ENCODE assay signal across 16 cellular contexts in genomic region chr1:4174291-4175200, GRCh38.
"Had no signal": no experiment of that assay in that cellular context is flagged by ENCODE, and none has a peak within 500 bp of the region (broad histone marks: within the 10 kb centered on the region; RNA-seq: fewer than 3 reads in every experiment).

No MANE protein-coding gene starts in this region.

- H3K4me3 Mint-ChIP-seq: activated naive CD8-positive, alpha-beta T cell; endodermal cell; immature natural killer cell; nephron progenitor cell had no signal

- H3K9me3 Mint-ChIP-seq: activated T-helper 2 cell treated with anti-CD3 and anti-CD28 coated beads, Interferon-gamma antibody, Interleukin-2, Interleukin-4, amounts not matched to agents 10 μg/mL and 5 μg/mL and 100 μg/mL, durations not matched to agents 14 hours and 24 hours and 36 hours; endodermal cell; immature natural killer cell; nephron progenitor cell had no signal

- H3K9me3 ChIP-seq: pancreas, stomach, vagina had no signal

- H3K4me1 ChIP-seq: pancreas, stomach, vagina had no signal

- H3K27me3 ChIP-seq: brain microvascular endothelial cell, pancreas, vagina had no signal

- H3K4me3 ChIP-seq: pancreas, stomach, vagina had no signal

- H3K4me1 Mint-ChIP-seq: immature natural killer cell had no signal

- ATAC-seq: pancreas had no signal

- H3K27ac ChIP-seq: brain microvascular endothelial cell, pancreas, stomach, vagina had no signal

- H3K27me3 Mint-ChIP-seq: activated naive CD8-positive, alpha-beta T cell had no signal

- H3K36me3 Mint-ChIP-seq: activated naive CD8-positive, alpha-beta T cell; immature natural killer cell had no signal

- DNase-seq: activated CD4-positive, alpha-beta T cell treated with anti-CD3 and anti-CD28 coated beads, Interleukin-2, amount 50 U/mL, for 4 hours; brain microvascular endothelial cell; cerebellar nuclear complex; dermis blood vessel endothelial cell; endodermal cell; erythroblast; hypothalamus; immature natural killer cell; mammary epithelial cell; nephron progenitor cell; stomach; T-helper 2 cell had no signal

- H3K27ac Mint-ChIP-seq: activated naive CD8-positive, alpha-beta T cell; activated T-helper 2 cell treated with anti-CD3 and anti-CD28 coated beads, Interferon-gamma antibody, Interleukin-2, Interleukin-4, amounts not matched to agents 10 μg/mL and 5 μg/mL and 100 μg/mL, durations not matched to agents 14 hours and 24 hours and 36 hours; immature natural killer cell; nephron progenitor cell had no signal

- FAIRE-seq: pancreas had no signal

- H3K36me3 ChIP-seq: brain microvascular endothelial cell, pancreas, stomach, vagina had no signal
